In the genomic region with DNA sequence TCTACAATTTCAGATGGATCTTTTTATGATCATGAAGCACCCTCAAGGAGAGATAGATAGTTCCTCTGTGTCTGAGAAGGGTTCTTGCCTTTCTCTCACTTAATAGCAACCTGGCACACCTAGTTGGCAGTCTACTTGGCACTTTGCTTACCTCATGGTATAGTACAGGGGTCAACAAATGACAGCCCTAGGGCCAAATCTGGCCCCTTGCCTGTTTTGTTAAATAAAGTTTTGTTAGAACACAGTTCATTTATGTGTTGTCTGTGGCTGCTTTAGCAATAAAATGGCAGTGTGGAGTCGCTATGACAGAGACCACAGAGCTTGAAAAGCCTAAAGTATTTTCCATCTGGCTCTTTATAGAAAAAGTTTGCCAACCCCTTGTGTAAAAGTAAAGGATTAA, we compare ENCODE assay signal across 13 cellular contexts.
DNase-seq lines count a peak whose midpoint lies in the region; ATAC-seq and TF ChIP-seq lines count a peak whose summit lies in the region.
"Had no signal": no experiment of that assay in that cellular context is flagged by ENCODE, and none has a peak within 500 bp of the region (broad histone marks: within the 10 kb centered on the region; RNA-seq: fewer than 3 reads in every experiment).

No MANE protein-coding gene starts in this region.

- no peak overlapping the region for H3K4me2 ChIP-seq in hepatocyte

- TF ChIP-seq POLR2A in gastrocnemius medialis (IDR thresholded peaks at IDR 0.05), result no peak
- no peak for TF ChIP-seq POLR2A in body of pancreas (IDR thresholded peaks at IDR 0.05)

- H3K36me3 ChIP-seq in heart right ventricle, result no peaks in the 10 kb centered on the region
- H3K36me3 ChIP-seq in hepatocyte (replicated peaks; ENCODE audit: insufficient read depth, low read depth), result no peaks in the 10 kb centered on the region
- H3K36me3 ChIP-seq in gastrocnemius medialis, result no peaks in the 10 kb centered on the region
- H3K36me3 ChIP-seq in body of pancreas (replicated peaks in 1 of 2; ENCODE audit: insufficient read depth in 1 of 2, low read depth in 2 of 2), result no peaks in the 10 kb centered on the region

- no peaks in the 10 kb centered on the region for H3K79me2 ChIP-seq in hepatocyte

- H3K4me1 ChIP-seq in heart right ventricle (peaks cover 0 to 52% (median 20%) of the 10 kb centered on the region in 9 donors), hepatocyte (ENCODE audit: insufficient read depth) (peaks cover 31% of the 10 kb centered on the region), gastrocnemius medialis (peaks cover 33 to 55% of the 10 kb centered on the region in 2 donors), body of pancreas (peaks cover 51% of the 10 kb centered on the region)

- H3K27ac ChIP-seq in heart right ventricle (peak overlapping the region in 8 of 10 donors; percentile 66 to 91 (median 80)), hepatocyte (peak overlapping the region; percentile 34), gastrocnemius medialis (peak overlapping the region; percentile 90 to 95 (median 94)), body of pancreas (no peak overlapping the region)
- H3K27ac ChIP-seq: GM23248 had no signal

- H3K4me3 ChIP-seq in heart right ventricle (no peak overlapping the region), hepatocyte (no peak overlapping the region), gastrocnemius medialis (no peak overlapping the region), body of pancreas (no peak overlapping the region)
- H3K4me3 ChIP-seq: GM12878, GM23248 had no signal

- WGBS in heart right ventricle, 2 donors, result 100% methylated on average over 1 of the region's 1 CpG
- WGBS in hepatocyte (ENCODE audit: low lambda C conversion rate, missing lambda C conversion rate), result 91% methylated on average over 1 of the region's 1 CpG
- 92 to 95% methylated on average over 1 of the region's 1 CpG for WGBS in body of pancreas, 2 donors

- intact Hi-C loops in heart right ventricle (cut with DNase I) (loop anchor here in 6 of 10 donors (5.0 to 10.0 kb wide), 11 partner anchors 93 to 206 kb away; a partner anchor contains a TSS), Right ventricle myocardium inferior (cut with DNase I) (loop anchor here (5.0 kb wide), 1 partner anchor 203 kb away; no protein-coding TSS in a partner anchor), gastrocnemius medialis (cut with DNase I; ENCODE audit: low total_unique reads) (loop anchor here (5.0 to 10.0 kb wide), 3 partner anchors 62 to 904 kb away; a partner anchor contains a TSS), body of pancreas (cut with DNase I) (no loop called here)

- no peaks in the 10 kb centered on the region for H3K9me3 ChIP-seq in heart right ventricle
- H3K9me3 ChIP-seq in hepatocyte (ENCODE audit: low read depth), result no peaks in the 10 kb centered on the region
- H3K9me3 ChIP-seq in gastrocnemius medialis, result no peaks in the 10 kb centered on the region
- H3K9me3 ChIP-seq in body of pancreas, result no peaks in the 10 kb centered on the region

- H4K20me1 ChIP-seq in hepatocyte (ENCODE audit: insufficient read depth, poor library complexity, severe bottlenecking), result no peaks in the 10 kb centered on the region

- TF ChIP-seq CTCF in heart right ventricle (IDR thresholded peaks at IDR 0.05) (no peak), hepatocyte (IDR thresholded peaks at IDR 0.05; ENCODE audit: poor library complexity) (no peak), gastrocnemius medialis (IDR thresholded peaks at IDR 0.05 in 4 of 5, conservative IDR thresholded peaks at IDR 0.05 in 1 of 5) (no peak), body of pancreas (IDR thresholded peaks at IDR 0.05) (no peak)

- no peaks in the 10 kb centered on the region for H3K9me2 ChIP-seq in hepatocyte (replicated peaks; ENCODE audit: insufficient read depth)

- in situ Hi-C loops in gastrocnemius medialis (cut with MboI; ENCODE audit: low sequenced_read_pairs in 4 of 4), result loop anchor here in 3 of 4 donors (5.0 to 25.0 kb wide), 4 partner anchors 118 to 307 kb away; a partner anchor contains a TSS

- ATAC-seq in heart right ventricle (no peak), Right ventricle myocardium inferior (no peak), gastrocnemius medialis (no peak), body of pancreas (no peak)
- ATAC-seq: GM12878, HCT116 had no signal

- H2AFZ ChIP-seq in hepatocyte, result no peak overlapping the region
- H2AFZ ChIP-seq: GM23248 had no signal

- no peaks in the 10 kb centered on the region for H3K27me3 ChIP-seq in heart right ventricle
- no peaks in the 10 kb centered on the region for H3K27me3 ChIP-seq in hepatocyte
- no peaks in the 10 kb centered on the region for H3K27me3 ChIP-seq in gastrocnemius medialis
- no peaks in the 10 kb centered on the region for H3K27me3 ChIP-seq in body of pancreas

- DNase-seq in heart right ventricle (no peak), Right ventricle myocardium inferior (ENCODE audit: missing footprints) (no peak), MV-4-11 (lab: John Stamatoyannopoulos, UW) (peak; percentile 9), hepatocyte (ENCODE audit: low spot score) (no peak), gastrocnemius medialis (no peak), body of pancreas (no peak)
- no peak for DNase-seq in activated naive CD4-positive, alpha-beta T cell (lab: John Stamatoyannopoulos, UW)
- DNase-seq: C1 segment of cervical spinal cord; CD4-positive, alpha-beta memory T cell; DMS79; GM23248 had no signal

Comparison
In these comparisons a context has a peak if more than half of its experiments do, and no peak if none do; other contexts are left out.
1. H3K27ac ChIP-seq: peak in heart right ventricle (8 of 10), hepatocyte (single experiment) and gastrocnemius medialis (4 of 4); none in body of pancreas (0 of 4).